Comparison of ENCODE assay signal across 8 cellular contexts in genomic region chr5:89343666-89344065, GRCh38.
DNase-seq lines count a peak whose midpoint lies in the region; ATAC-seq and TF ChIP-seq lines count a peak whose summit lies in the region.

No MANE protein-coding gene starts in this region.

- H3K4me3 ChIP-seq in OCI-LY3 (ENCODE audit: low read length) (no peak overlapping the region; the same call in 1 of the 2 replicates), upper lobe of right lung (no peak overlapping the region), stomach (no peak overlapping the region), prostate gland (no peak overlapping the region), mesendoderm (ENCODE audit: low read length) (no peak overlapping the region)

- H2BK5ac ChIP-seq in mesendoderm (ENCODE audit: low read length), result no peak overlapping the region

- intact Hi-C loops in activated naive CD4-positive, alpha-beta T cell treated with anti-CD3 and anti-CD28 coated beads for 36 hours (cut with micrococcal nuclease), result no loop called here
- intact Hi-C loops in upper lobe of right lung (cut with DNase I) (no loop called here), stomach (cut with DNase I; ENCODE audit: low total_unique reads) (no loop called here), prostate gland (cut with DNase I) (no loop called here)

- H3K79me2 ChIP-seq in OCI-LY3 (ENCODE audit: low read length) (no peaks in the 10 kb centered on the region), mesendoderm (ENCODE audit: control insufficient read depth, insufficient read depth, low read length) (no peaks in the 10 kb centered on the region)

- peak; percentile 85 for ATAC-seq in HG03135 (IDR thresholded peaks at IDR 0.05; ENCODE audit: unreplicated experiment)
- ATAC-seq in upper lobe of right lung, result peak; percentile 79

- H3K27me3 Mint-ChIP-seq in activated naive CD4-positive, alpha-beta T cell treated with anti-CD3 and anti-CD28 coated beads for 36 hours (ENCODE audit: low read depth), result no peaks in the 10 kb centered on the region
- H3K27me3 Mint-ChIP-seq in activated naive CD4-positive, alpha-beta T cell treated with anti-CD3 and anti-CD28 coated beads, Interleukin-2, amount 10 ng/mL, durations not matched to agents 7 days and 5 days, result no peaks in the 10 kb centered on the region

- H3K9me3 ChIP-seq in OCI-LY3 (ENCODE audit: insufficient read depth, low read length) (no peaks in the 10 kb centered on the region), upper lobe of right lung (no peaks in the 10 kb centered on the region), stomach (no peaks in the 10 kb centered on the region), prostate gland (no peaks in the 10 kb centered on the region)

- no peak overlapping the region for H2AFZ ChIP-seq in OCI-LY3 (ENCODE audit: low read depth, low read length)

- 15 to 30% (median 20%) methylated on average over 4 of the region's 4 CpGs for WGBS in stomach, 5 donors
- 31% methylated on average over 4 of the region's 4 CpGs for WGBS in prostate gland
- no CpG with 5 or more reads among the region's 4 CpGs for WGBS in mesendoderm (ENCODE audit: extremely low coverage, insufficient coverage, low lambda C conversion rate)

- no peaks in the 10 kb centered on the region for H3K36me3 ChIP-seq in OCI-LY3 (replicated peaks; ENCODE audit: low read depth, low read length)
- H3K36me3 ChIP-seq in upper lobe of right lung, result no peaks in the 10 kb centered on the region
- H3K36me3 ChIP-seq in stomach, result no peaks in the 10 kb centered on the region
- H3K36me3 ChIP-seq in prostate gland, result no peaks in the 10 kb centered on the region
- H3K36me3 ChIP-seq in mesendoderm (ENCODE audit: control insufficient read depth, insufficient read depth, low read length), result no peaks in the 10 kb centered on the region

- no peak overlapping the region for H2BK15ac ChIP-seq in mesendoderm (replicated peaks; ENCODE audit: low read depth)

- no peak overlapping the region for H3K4me3 Mint-ChIP-seq in activated naive CD4-positive, alpha-beta T cell treated with anti-CD3 and anti-CD28 coated beads for 36 hours
- H3K4me3 Mint-ChIP-seq in activated naive CD4-positive, alpha-beta T cell treated with anti-CD3 and anti-CD28 coated beads, Interleukin-2, amount 10 ng/mL, durations not matched to agents 7 days and 5 days, result no peak overlapping the region

- no peak overlapping the region for H3K23ac ChIP-seq in mesendoderm (ENCODE audit: low read length)

- H3K9ac ChIP-seq in OCI-LY3 (ENCODE audit: low read length) (peak overlapping the region; percentile 38; the same call in 1 of the 2 replicates), mesendoderm (ENCODE audit: low read length) (no peak overlapping the region)

- no peaks in the 10 kb centered on the region for H3K27me3 ChIP-seq in OCI-LY3 (ENCODE audit: low read depth, low read length)
- H3K27me3 ChIP-seq in upper lobe of right lung, result no peaks in the 10 kb centered on the region
- H3K27me3 ChIP-seq in stomach, result no peaks in the 10 kb centered on the region
- no peaks in the 10 kb centered on the region for H3K27me3 ChIP-seq in prostate gland (replicated peaks; ENCODE audit: insufficient read depth)
- no peaks in the 10 kb centered on the region for H3K27me3 ChIP-seq in mesendoderm (ENCODE audit: insufficient read depth, low read length, poor library complexity)

- TF ChIP-seq POLR2A in stomach (IDR thresholded peaks at IDR 0.05) (no peak), prostate gland (IDR thresholded peaks at IDR 0.05) (no peak)

- no peak overlapping the region for H3K56ac ChIP-seq in mesendoderm (ENCODE audit: low read length)

- no peaks in the 10 kb centered on the region for H3K79me1 ChIP-seq in mesendoderm (ENCODE audit: low read length)

- no peak overlapping the region for H4K5ac ChIP-seq in mesendoderm (ENCODE audit: low read length)

- H2AK5ac ChIP-seq in mesendoderm (ENCODE audit: low read length), result no peak overlapping the region

- no peak overlapping the region for H2BK120ac ChIP-seq in mesendoderm (ENCODE audit: low read depth, low read length)

- H3K18ac ChIP-seq in mesendoderm (ENCODE audit: low read length), result no peak overlapping the region

- DNase-seq in activated naive CD4-positive, alpha-beta T cell treated with anti-CD3 and anti-CD28 coated beads for 36 hours, result peak; percentile 7
- DNase-seq in activated naive CD4-positive, alpha-beta T cell treated with anti-CD3 and anti-CD28 coated beads, Interleukin-2, amount 10 ng/mL, durations not matched to agents 7 days and 5 days, result no peak
- no peak for DNase-seq in upper lobe of right lung
- DNase-seq in stomach, result no peak
- no peak for DNase-seq in prostate gland (ENCODE audit: low spot score)
- DNase-seq in mesendoderm, result no peak

- CTCF ChIA-PET in activated naive CD4-positive, alpha-beta T cell treated with anti-CD3 and anti-CD28 coated beads for 36 hours (lab: Charles Lee), result interaction anchor here (0.7 kb wide), 1 partner anchor 106 kb away, joined by 4 read pairs; no protein-coding TSS in a partner anchor
- CTCF ChIA-PET in activated naive CD4-positive, alpha-beta T cell treated with anti-CD3 and anti-CD28 coated beads, Interleukin-2, amount 10 ng/mL, durations not matched to agents 7 days and 5 days (lab: Charles Lee), result no interaction called here

- no peak for TF ChIP-seq EP300 in stomach (IDR thresholded peaks at IDR 0.05)

- no peaks in the 10 kb centered on the region for H3K4me1 Mint-ChIP-seq in activated naive CD4-positive, alpha-beta T cell treated with anti-CD3 and anti-CD28 coated beads for 36 hours (ENCODE audit: low read depth)
- no peaks in the 10 kb centered on the region for H3K4me1 Mint-ChIP-seq in activated naive CD4-positive, alpha-beta T cell treated with anti-CD3 and anti-CD28 coated beads, Interleukin-2, amount 10 ng/mL, durations not matched to agents 7 days and 5 days

- no peak overlapping the region for H4K8ac ChIP-seq in mesendoderm (ENCODE audit: low read depth, low read length)

- H4K20me1 ChIP-seq in OCI-LY3 (ENCODE audit: insufficient read depth, low read length), result no peaks in the 10 kb centered on the region

- H3K4me2 ChIP-seq in OCI-LY3 (ENCODE audit: low read length) (peak overlapping the region; percentile 57), mesendoderm (ENCODE audit: low read length) (no peak overlapping the region)

- H3K4me1 ChIP-seq in OCI-LY3 (ENCODE audit: low read length) (peaks cover 40% of the 10 kb centered on the region), upper lobe of right lung (no peaks in the 10 kb centered on the region), stomach (no peaks in the 10 kb centered on the region), prostate gland (replicated peaks) (no peaks in the 10 kb centered on the region), mesendoderm (ENCODE audit: control insufficient read depth, low read depth, low read length) (no peaks in the 10 kb centered on the region)

- TF ChIP-seq CTCF in OCI-LY3 (IDR thresholded peaks at IDR 0.05; ENCODE audit: low read depth, low read length) (no peak), upper lobe of right lung (IDR thresholded peaks at IDR 0.05) (no peak), stomach (IDR thresholded peaks at IDR 0.05) (no peak), prostate gland (IDR thresholded peaks at IDR 0.05) (no peak)

- H3K36me3 Mint-ChIP-seq in activated naive CD4-positive, alpha-beta T cell treated with anti-CD3 and anti-CD28 coated beads for 36 hours (ENCODE audit: low read depth), result no peaks in the 10 kb centered on the region
- H3K36me3 Mint-ChIP-seq in activated naive CD4-positive, alpha-beta T cell treated with anti-CD3 and anti-CD28 coated beads, Interleukin-2, amount 10 ng/mL, durations not matched to agents 7 days and 5 days, result no peaks in the 10 kb centered on the region

- H3K4ac ChIP-seq in mesendoderm (ENCODE audit: low read depth, low read length), result no peak overlapping the region

- H3K27ac Mint-ChIP-seq in activated naive CD4-positive, alpha-beta T cell treated with anti-CD3 and anti-CD28 coated beads for 36 hours, result no peak overlapping the region
- no peak overlapping the region for H3K27ac Mint-ChIP-seq in activated naive CD4-positive, alpha-beta T cell treated with anti-CD3 and anti-CD28 coated beads, Interleukin-2, amount 10 ng/mL, durations not matched to agents 7 days and 5 days

- H3K9me3 Mint-ChIP-seq in activated naive CD4-positive, alpha-beta T cell treated with anti-CD3 and anti-CD28 coated beads for 36 hours, result peaks cover 2% of the 10 kb centered on the region
- H3K9me3 Mint-ChIP-seq in activated naive CD4-positive, alpha-beta T cell treated with anti-CD3 and anti-CD28 coated beads, Interleukin-2, amount 10 ng/mL, durations not matched to agents 7 days and 5 days, result no peaks in the 10 kb centered on the region

- H3K27ac ChIP-seq in OCI-LY3 (ENCODE audit: low read length) (peak overlapping the region; percentile 79), upper lobe of right lung (no peak overlapping the region), stomach (no peak overlapping the region), prostate gland (no peak overlapping the region), mesendoderm (ENCODE audit: low read depth, low read length) (no peak overlapping the region)
